32 cellular contexts compared by ENCODE assay signal in genomic region chr20:61640846-61641245, GRCh38.
"Had no signal": no experiment of that assay in that cellular context is flagged by ENCODE, and none has a peak within 500 bp of the region (broad histone marks: within the 10 kb centered on the region; RNA-seq: fewer than 3 reads in every experiment).

No MANE protein-coding gene starts in this region.

- H3K27me3 Mint-ChIP-seq: activated CD4-positive, alpha-beta memory T cell treated with anti-CD3 and anti-CD28 coated beads, Interleukin-2, amount 10 ng/mL, durations not matched to agents 7 days and 5 days; activated CD4-positive, alpha-beta T cell treated with anti-CD3 and anti-CD28 coated beads for 36 hours; activated CD4-positive, alpha-beta T cell treated with anti-CD3 and anti-CD28 coated beads, Interleukin-2, amount 10 ng/mL, durations not matched to agents 7 days and 5 days; activated naive CD4-positive, alpha-beta T cell treated with anti-CD3 and anti-CD28 coated beads, Interleukin-2, amount 10 ng/mL, durations not matched to agents 7 days and 5 days; activated naive CD8-positive, alpha-beta T cell treated with anti-CD3 and anti-CD28 coated beads, Interleukin-2, amount 10 ng/mL, durations not matched to agents 7 days and 5 days; activated T-cell treated with anti-CD3 and anti-CD28 coated beads, Interleukin-2, amount 50 U/mL, for 24 hours; dendritic cell treated with granulocyte-macrophage colony-stimulating factor and Interleukin-4, amounts not matched to agents 40 ng/mL and 50 ng/mL, for 4 days; T-cell had no signal

- H3K27ac Mint-ChIP-seq: activated CD4-positive, alpha-beta memory T cell treated with anti-CD3 and anti-CD28 coated beads, Interleukin-2, amount 10 ng/mL, durations not matched to agents 7 days and 5 days; activated CD4-positive, alpha-beta T cell treated with anti-CD3 and anti-CD28 coated beads for 36 hours; activated CD4-positive, alpha-beta T cell treated with anti-CD3 and anti-CD28 coated beads, Interleukin-2, amount 10 ng/mL, durations not matched to agents 7 days and 5 days; activated naive CD4-positive, alpha-beta T cell treated with anti-CD3 and anti-CD28 coated beads, Interleukin-2, amount 10 ng/mL, durations not matched to agents 7 days and 5 days; activated naive CD4-positive, alpha-beta T cell treated with anti-CD3 and anti-CD28 coated beads, Interleukin-2, amount 50 U/mL, for 72 hours; activated naive CD8-positive, alpha-beta T cell treated with anti-CD3 and anti-CD28 coated beads, Interleukin-2, amount 10 ng/mL, durations not matched to agents 7 days and 5 days; activated T-cell treated with anti-CD3 and anti-CD28 coated beads, Interleukin-2, amount 50 U/mL, for 24 hours; activated T-cell treated with anti-CD3 and anti-CD28 coated beads, Interleukin-2, amount 50 U/mL, for 72 hours; dendritic cell treated with granulocyte-macrophage colony-stimulating factor and Interleukin-4, amounts not matched to agents 40 ng/mL and 50 ng/mL, for 4 days; endodermal cell; T-cell; T-helper 1 cell treated with Interleukin-12 subunit alpha and Interleukin-12 subunit beta and Interleukin-4 antibody, amounts not matched to agents 30 μg/mL and 1 μg/mL, for 36 hours had no signal

- H3K36me3 Mint-ChIP-seq: activated naive CD4-positive, alpha-beta T cell treated with anti-CD3 and anti-CD28 coated beads, Interleukin-2, amount 10 ng/mL, durations not matched to agents 7 days and 5 days; activated naive CD4-positive, alpha-beta T cell treated with anti-CD3 and anti-CD28 coated beads, Interleukin-2, amount 50 U/mL, for 72 hours; activated naive CD8-positive, alpha-beta T cell treated with anti-CD3 and anti-CD28 coated beads, Interleukin-2, amount 10 ng/mL, durations not matched to agents 7 days and 5 days; T-cell had no signal

- FAIRE-seq: bronchial epithelial cell, TTC549 had no signal

- H3K4me3 Mint-ChIP-seq: activated CD4-positive, alpha-beta memory T cell treated with anti-CD3 and anti-CD28 coated beads, Interleukin-2, amount 10 ng/mL, durations not matched to agents 7 days and 5 days; activated CD4-positive, alpha-beta T cell treated with anti-CD3 and anti-CD28 coated beads for 36 hours; activated CD4-positive, alpha-beta T cell treated with anti-CD3 and anti-CD28 coated beads, Interleukin-2, amount 10 ng/mL, durations not matched to agents 7 days and 5 days; activated naive CD4-positive, alpha-beta T cell treated with anti-CD3 and anti-CD28 coated beads, Interleukin-2, amount 10 ng/mL, durations not matched to agents 7 days and 5 days; activated naive CD8-positive, alpha-beta T cell treated with anti-CD3 and anti-CD28 coated beads, Interleukin-2, amount 10 ng/mL, durations not matched to agents 7 days and 5 days; activated T-cell treated with anti-CD3 and anti-CD28 coated beads, Interleukin-2, amount 50 U/mL, for 24 hours; activated T-cell treated with anti-CD3 and anti-CD28 coated beads, Interleukin-2, amount 50 U/mL, for 72 hours; central memory CD8-positive, alpha-beta T cell; dendritic cell treated with granulocyte-macrophage colony-stimulating factor and Interleukin-4, amounts not matched to agents 40 ng/mL and 50 ng/mL, for 4 days; endodermal cell; T-cell; T-helper 1 cell treated with Interleukin-12 subunit alpha and Interleukin-12 subunit beta and Interleukin-4 antibody, amounts not matched to agents 30 μg/mL and 1 μg/mL, for 36 hours had no signal

- H3K36me3 ChIP-seq: ascending aorta, brain microvascular endothelial cell, gastrocnemius medialis had no signal

- H3K4me1 ChIP-seq: ascending aorta, gastrocnemius medialis had no signal

- H3K4me1 Mint-ChIP-seq: activated CD4-positive, alpha-beta memory T cell treated with anti-CD3 and anti-CD28 coated beads, Interleukin-2, amount 10 ng/mL, durations not matched to agents 7 days and 5 days; activated CD4-positive, alpha-beta T cell treated with anti-CD3 and anti-CD28 coated beads for 36 hours; activated CD4-positive, alpha-beta T cell treated with anti-CD3 and anti-CD28 coated beads, Interleukin-2, amount 10 ng/mL, durations not matched to agents 7 days and 5 days; activated naive CD4-positive, alpha-beta T cell treated with anti-CD3 and anti-CD28 coated beads, Interleukin-2, amount 10 ng/mL, durations not matched to agents 7 days and 5 days; activated naive CD8-positive, alpha-beta T cell treated with anti-CD3 and anti-CD28 coated beads, Interleukin-2, amount 10 ng/mL, durations not matched to agents 7 days and 5 days; central memory CD8-positive, alpha-beta T cell; endodermal cell; T-cell had no signal

- H3K9me3 Mint-ChIP-seq: activated CD4-positive, alpha-beta memory T cell treated with anti-CD3 and anti-CD28 coated beads, Interleukin-2, amount 10 ng/mL, durations not matched to agents 7 days and 5 days; activated CD4-positive, alpha-beta T cell treated with anti-CD3 and anti-CD28 coated beads, Interleukin-2, amount 10 ng/mL, durations not matched to agents 7 days and 5 days; activated naive CD4-positive, alpha-beta T cell treated with anti-CD3 and anti-CD28 coated beads, Interleukin-2, amount 10 ng/mL, durations not matched to agents 7 days and 5 days; activated naive CD4-positive, alpha-beta T cell treated with anti-CD3 and anti-CD28 coated beads, Interleukin-2, amount 50 U/mL, for 72 hours; activated naive CD8-positive, alpha-beta T cell treated with anti-CD3 and anti-CD28 coated beads, Interleukin-2, amount 10 ng/mL, durations not matched to agents 7 days and 5 days; activated T-cell treated with anti-CD3 and anti-CD28 coated beads, Interleukin-2, amount 50 U/mL, for 24 hours; central memory CD8-positive, alpha-beta T cell; dendritic cell treated with granulocyte-macrophage colony-stimulating factor and Interleukin-4, amounts not matched to agents 40 ng/mL and 50 ng/mL, for 4 days; endodermal cell; T-cell; T-helper 1 cell treated with Interleukin-12 subunit alpha and Interleukin-12 subunit beta and Interleukin-4 antibody, amounts not matched to agents 30 μg/mL and 1 μg/mL, for 36 hours had no signal

- H3K27me3 ChIP-seq: ascending aorta, brain microvascular endothelial cell, dorsolateral prefrontal cortex, gastrocnemius medialis had no signal

- ATAC-seq: activated CD4-positive, alpha-beta T cell treated with anti-CD3 and anti-CD28 coated beads for 36 hours; activated naive CD4-positive, alpha-beta T cell treated with anti-CD3 and anti-CD28 coated beads, Interleukin-2, amount 50 U/mL, for 72 hours; activated T-cell treated with anti-CD3 and anti-CD28 coated beads, Interleukin-2, amount 50 U/mL, for 72 hours; esophagus mucosa; gastrocnemius medialis; T-cell had no signal

- H3K27ac ChIP-seq: ascending aorta, brain microvascular endothelial cell, coronary artery, gastrocnemius medialis had no signal

- H3K4me3 ChIP-seq: ascending aorta, coronary artery, gastrocnemius medialis had no signal

- H3K9me3 ChIP-seq: ascending aorta, gastrocnemius medialis had no signal

- DNase-seq: activated CD4-positive, alpha-beta memory T cell treated with anti-CD3 and anti-CD28 coated beads, Interleukin-2, amount 10 ng/mL, durations not matched to agents 7 days and 5 days; activated CD4-positive, alpha-beta T cell treated with anti-CD3 and anti-CD28 coated beads for 36 hours; activated CD4-positive, alpha-beta T cell treated with anti-CD3 and anti-CD28 coated beads, Interleukin-2, amount 10 ng/mL, durations not matched to agents 7 days and 5 days; activated CD4-positive, alpha-beta T cell treated with anti-CD3 and anti-CD28 coated beads, Interleukin-2, amount 50 U/mL, for 4 hours; activated CD4-positive, CD25-positive, alpha-beta regulatory T cell; activated CD4-positive, CD25-positive, alpha-beta regulatory T cell treated with anti-CD3 and anti-CD28 coated beads, Interleukin-2, amount 50 U/mL, for 72 hours; activated CD8-positive, alpha-beta memory T cell treated with anti-CD3 and anti-CD28 coated beads, Interleukin-2, amount 50 U/mL, for 48 hours; activated gamma-delta T cell; activated naive CD4-positive, alpha-beta T cell; activated naive CD4-positive, alpha-beta T cell treated with anti-CD3 and anti-CD28 coated beads, Interleukin-2, amount 10 ng/mL, durations not matched to agents 7 days and 5 days; activated naive CD8-positive, alpha-beta T cell treated with anti-CD3 and anti-CD28 coated beads, Interleukin-2, amount 10 ng/mL, durations not matched to agents 7 days and 5 days; activated T-cell treated with anti-CD3 and anti-CD28 coated beads for 4 hours; activated T-cell treated with anti-CD3 and anti-CD28 coated beads, Interleukin-2, amount 50 U/mL, for 24 hours; activated T-cell treated with anti-CD3 and anti-CD28 coated beads, Interleukin-2, amount 50 U/mL, for 72 hours; brain microvascular endothelial cell; effector memory CD4-positive, alpha-beta T cell; endodermal cell; gastrocnemius medialis; glutamatergic neuron; SW 1271; T-cell; T-helper 9 cell had no signal
